Comparison of ENCODE assay signal across 29 cellular contexts in genomic region chr12:123266679-123267277, GRCh38. TPM values are rescaled to one million over a fixed set of nuclear protein-coding genes. Genes with fewer than 3 reads are reported as not detected.
DNase-seq lines count a peak whose midpoint lies in the region; FAIRE-seq and TF ChIP-seq lines count a peak whose summit lies in the region.
"Had no signal": no experiment of that assay in that cellular context is flagged by ENCODE, and none has a peak within 500 bp of the region (broad histone marks: within the 10 kb centered on the region; RNA-seq: fewer than 3 reads in every experiment).

No MANE protein-coding gene starts in this region.

- H3K27ac ChIP-seq in breast epithelium (peak overlapping the region; percentile 69 to 87), temporal lobe (ENCODE audit: low read depth, low read length) (peak overlapping the region; percentile 95)
- H3K27ac ChIP-seq: body of pancreas, thoracic aorta, VCaP had no signal

- CTCF ChIA-PET in MCF 10A (lab: Yijun Ruan, JAX), result interaction anchor here (0.5 to 1.4 kb wide), 3 partner anchors 29 to 216 kb away, joined by 3 to 5 read pairs (median 3); no protein-coding TSS in a partner anchor

- no peak for TF ChIP-seq POLR2A in breast epithelium (IDR thresholded peaks at IDR 0.05)

- H3K4me1 ChIP-seq in breast epithelium, result peaks cover 5 to 8% of the 10 kb centered on the region in 2 donors

- H3K4me3 Mint-ChIP-seq in MCF 10A (ENCODE audit: unreplicated experiment) (no peak overlapping the region), mesothelial cell of epicardium (no peak overlapping the region)
- H3K4me3 Mint-ChIP-seq: activated CD4-positive, alpha-beta T cell treated with anti-CD3 and anti-CD28 coated beads, Interleukin-2, amount 10 ng/mL, durations not matched to agents 7 days and 5 days; stimulated activated naive B cell treated with anti-CD40 and anti-IgM and Interleukin-4, amounts not matched to agents 10 μg/mL and 1 μg/mL and 100 μg/mL, for 72 hours had no signal

- H3K27me3 ChIP-seq in breast epithelium (no peaks in the 10 kb centered on the region), bronchial epithelial cell (ENCODE audit: control insufficient read depth, insufficient read depth, low read length) (no peaks in the 10 kb centered on the region)
- H3K27me3 ChIP-seq: body of pancreas had no signal

- DNase-seq in breast epithelium (ENCODE audit: low spot score in 2 of 2) (no peak), MCF 10A (ENCODE audit: unreplicated experiment) (no peak), bronchial epithelial cell (ENCODE audit: low read depth) (no peak), mesothelial cell of epicardium (ENCODE audit: low spot score in 2 of 2, unreplicated experiment in 2 of 2) (no peak), retina (no peak), RCC 7860 (ENCODE audit: low spot score) (no peak), inferior parietal cortex (ENCODE audit: extremely low spot score) (no peak)
- DNase-seq: ACHN; activated CD4-positive, alpha-beta T cell treated with anti-CD3 and anti-CD28 coated beads, Interleukin-2, amount 10 ng/mL, durations not matched to agents 7 days and 5 days; activated T-cell treated with anti-CD3 and anti-CD28 coated beads, Interleukin-2, amount 50 U/mL, for 72 hours; body of pancreas; Caco-2; dermis blood vessel endothelial cell; DMS79; GF-D8; Kasumi-1; kidney glomerular epithelial cell; NCI-H1105; NCI-H1930; NCI-H2227 treated with DMSO at 0.1 percent for 48 hours; occipital lobe; stimulated activated naive B cell treated with anti-CD40 and anti-IgM and Interleukin-4, amounts not matched to agents 10 μg/mL and 1 μg/mL and 100 μg/mL, for 72 hours had no signal

- BruUV-seq in MCF 10A (replicated peaks; lab: Mats Ljungman, UMichigan), result no TSS peak

- H3K9me3 Mint-ChIP-seq in MCF 10A (ENCODE audit: unreplicated experiment) (no peaks in the 10 kb centered on the region), mesothelial cell of epicardium (no peaks in the 10 kb centered on the region)
- H3K9me3 Mint-ChIP-seq: activated CD4-positive, alpha-beta T cell treated with anti-CD3 and anti-CD28 coated beads, Interleukin-2, amount 10 ng/mL, durations not matched to agents 7 days and 5 days; activated T-cell treated with anti-CD3 and anti-CD28 coated beads, Interleukin-2, amount 50 U/mL, for 72 hours; stimulated activated naive B cell treated with anti-CD40 and anti-IgM and Interleukin-4, amounts not matched to agents 10 μg/mL and 1 μg/mL and 100 μg/mL, for 72 hours had no signal

- H3K4me3 ChIP-seq in breast epithelium (no peak overlapping the region), bronchial epithelial cell (ENCODE audit: low read depth, low read length) (no peak overlapping the region)
- H3K4me3 ChIP-seq: body of pancreas, lung, thoracic aorta had no signal

- H3K27ac Mint-ChIP-seq in MCF 10A (ENCODE audit: low read depth, unreplicated experiment) (no peak overlapping the region), mesothelial cell of epicardium (peak overlapping the region; percentile 90)
- H3K27ac Mint-ChIP-seq: activated T-cell treated with anti-CD3 and anti-CD28 coated beads, Interleukin-2, amount 50 U/mL, for 72 hours; stimulated activated naive B cell treated with anti-CD40 and anti-IgM and Interleukin-4, amounts not matched to agents 10 μg/mL and 1 μg/mL and 100 μg/mL, for 72 hours had no signal

- peaks cover 11% of the 10 kb centered on the region for H3K4me1 Mint-ChIP-seq in MCF 10A (ENCODE audit: insufficient read depth, unreplicated experiment)
- peaks cover 14% of the 10 kb centered on the region for H3K4me1 Mint-ChIP-seq in mesothelial cell of epicardium

- H3K36me3 ChIP-seq in breast epithelium (no peaks in the 10 kb centered on the region), bronchial epithelial cell (ENCODE audit: control insufficient read depth, insufficient read depth, low read length) (peaks cover 31% of the 10 kb centered on the region)

- intact Hi-C loops in breast epithelium (cut with DNase I; ENCODE audit: low total_unique reads) (no loop called here), MCF 10A (cut with micrococcal nuclease) (no loop called here)

- peaks cover 29% of the 10 kb centered on the region for H3K36me3 Mint-ChIP-seq in MCF 10A (ENCODE audit: insufficient read depth, unreplicated experiment)
- peaks cover 21% of the 10 kb centered on the region for H3K36me3 Mint-ChIP-seq in mesothelial cell of epicardium

- no peaks in the 10 kb centered on the region for H3K9me3 ChIP-seq in breast epithelium
- H3K9me3 ChIP-seq: body of pancreas, Caco-2, SK-N-SH, thoracic aorta had no signal

- TF ChIP-seq CTCF in breast epithelium (IDR thresholded peaks at IDR 0.05) (no peak), MCF 10A (IDR thresholded peaks at IDR 0.05; ENCODE audit: unreplicated experiment) (no peak), bronchial epithelial cell (IDR thresholded peaks at IDR 0.05; ENCODE audit: insufficient read depth, low read length, severe bottlenecking) (no peak), mesothelial cell of epicardium (IDR thresholded peaks at IDR 0.05; ENCODE audit: unreplicated experiment) (no peak)

- POLR2A ChIA-PET in MCF 10A (lab: Yijun Ruan, JAX), result interaction anchor here (0.6 to 1.8 kb wide), 2 partner anchors 8 to 764 kb away, joined by 3 to 7 read pairs; no protein-coding TSS in a partner anchor

- H3K27me3 Mint-ChIP-seq in MCF 10A (ENCODE audit: insufficient read depth, unreplicated experiment) (no peaks in the 10 kb centered on the region), mesothelial cell of epicardium (ENCODE audit: low read depth) (no peaks in the 10 kb centered on the region)
- H3K27me3 Mint-ChIP-seq: activated CD4-positive, alpha-beta T cell treated with anti-CD3 and anti-CD28 coated beads, Interleukin-2, amount 10 ng/mL, durations not matched to agents 7 days and 5 days; stimulated activated naive B cell treated with anti-CD40 and anti-IgM and Interleukin-4, amounts not matched to agents 10 μg/mL and 1 μg/mL and 100 μg/mL, for 72 hours had no signal

- FAIRE-seq in bronchial epithelial cell (lab: Jason Lieb, UNC) (peak; percentile 18), RCC 7860 (lab: Jason Lieb, UNC) (no peak)
- FAIRE-seq: endothelial cell of umbilical vein, H54 had no signal

RNA-seq across cellular contexts. Expression of gene CDK2AP1, which starts 4.9 kb away (rescaled TPM):
- 100 to 1,000 TPM in 2 of 3 donors, 10 to 100 TPM in 1; 81.3 to 133 (median 118) TPM for total RNA-seq in breast epithelium
- total RNA-seq in MCF 10A (2022), result 84.6 and 88.6 TPM in 2 replicates
- total RNA-seq in bronchial epithelial cell, result 64.2 and 76.2 TPM in 2 replicates
- total RNA-seq in mesothelial cell of epicardium, result 108 to 117 TPM (median 113 TPM) in 3 replicates
- total RNA-seq in temporal lobe, result 67.6 TPM

RNA-seq across cellular contexts. Expression of gene MTRFR, which starts 33.5 kb away (rescaled TPM):
- 1 to 10 TPM; 5.6 to 8.8 (median 8.6) TPM for total RNA-seq in breast epithelium
- 21.9 and 26.5 TPM in 2 replicates for total RNA-seq in MCF 10A (2022)
- 15.9 and 19.2 TPM in 2 replicates for total RNA-seq in bronchial epithelial cell
- total RNA-seq in mesothelial cell of epicardium, result 15.3 to 16.6 TPM (median 15.7 TPM) in 3 replicates
- 11.1 TPM for total RNA-seq in temporal lobe

RNA-seq across cellular contexts. Expression of gene MPHOSPH9, which starts 33.8 kb away (rescaled TPM):
- total RNA-seq in breast epithelium (10 to 100 TPM; 19.0 to 28.6 (median 21.7) TPM), MCF 10A (2022) (27.5 and 40.4 TPM in 2 replicates), bronchial epithelial cell (11.1 and 17.6 TPM in 2 replicates), mesothelial cell of epicardium (35.7 to 40.9 TPM (median 36.5 TPM) in 3 replicates), temporal lobe (65.4 TPM)
